23 cellular contexts compared by ENCODE assay signal in the genomic region with DNA sequence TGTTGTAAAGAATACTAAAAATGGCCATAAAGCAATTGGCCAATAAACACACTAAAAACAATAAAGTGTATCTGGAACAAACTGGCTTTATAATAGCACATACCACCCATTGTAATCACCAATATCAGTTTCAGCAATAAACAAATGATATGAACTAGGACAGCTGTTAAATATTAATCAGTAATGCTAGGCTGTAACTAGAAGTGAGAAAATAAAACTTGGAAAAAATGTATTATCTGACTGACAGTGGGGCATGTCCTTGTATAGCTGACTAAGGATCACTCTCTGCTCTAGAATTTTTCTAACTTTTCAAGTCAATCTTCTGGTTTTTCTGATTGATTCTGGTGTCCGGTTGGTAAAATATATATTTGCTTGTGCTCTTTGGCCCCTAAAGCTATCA.
"Had no signal": no experiment of that assay in that cellular context is flagged by ENCODE, and none has a peak within 500 bp of the region (broad histone marks: within the 10 kb centered on the region; RNA-seq: fewer than 3 reads in every experiment).

No MANE protein-coding gene starts in this region.

- H3K27ac ChIP-seq: epithelial cell of prostate, foreskin keratinocyte, parathyroid adenoma had no signal

- ATAC-seq: activated T-cell treated with anti-CD3 and anti-CD28 coated beads, Interleukin-2, amount 50 U/mL, for 72 hours; foreskin keratinocyte; sciatic nerve; stimulated activated naive B cell treated with anti-CD40 and anti-IgM and Interleukin-4, amounts not matched to agents 10 μg/mL and 1 μg/mL and 100 μg/mL, for 72 hours; T-helper 17 cell had no signal

- H3K9ac ChIP-seq: parathyroid adenoma had no signal

- H3K4me1 ChIP-seq: foreskin keratinocyte, parathyroid adenoma had no signal

- H3K79me2 ChIP-seq: parathyroid adenoma had no signal

- H2AFZ ChIP-seq: parathyroid adenoma had no signal

- DNase-seq: activated CD4-positive, alpha-beta memory T cell treated with anti-CD3 and anti-CD28 coated beads for 36 hours; activated CD4-positive, alpha-beta T cell treated with anti-CD3 and anti-CD28 coated beads for 48 hours; activated CD4-positive, CD25-positive, alpha-beta regulatory T cell; activated effector memory CD4-positive, alpha-beta T cell treated with Interleukin-2 at 50 U/mL for 16 hours; activated naive CD4-positive, alpha-beta T cell treated with anti-CD3 and anti-CD28 coated beads for 36 hours; activated naive CD8-positive, alpha-beta T cell treated with anti-CD3 and anti-CD28 coated beads, Interleukin-2, amount 10 ng/mL, durations not matched to agents 7 days and 5 days; activated T-cell treated with anti-CD3 and anti-CD28 coated beads, Interleukin-2, amount 50 U/mL, for 72 hours; amniotic stem cell; cerebellar nuclear complex; foreskin keratinocyte; hippocampal formation; kidney glomerular epithelial cell; nephron progenitor cell; stimulated activated CD4-positive, alpha-beta T cell treated with anti-CD3 and anti-CD28 coated beads, Interleukin-2, amount 100 ng/mL, for 48 hours; stimulated activated CD8-positive, alpha-beta memory T cell treated with anti-CD3 and anti-CD28 coated beads, Interleukin-4, amount 100 ng/mL, for 48 hours; stimulated activated naive B cell treated with anti-CD40 and anti-IgM and Interleukin-4, amounts not matched to agents 10 μg/mL and 1 μg/mL and 100 μg/mL, for 72 hours; SW 1271; T-helper 17 cell; trophoblast cell had no signal

- FAIRE-seq: bronchial epithelial cell had no signal

- H3K27me3 ChIP-seq: foreskin keratinocyte had no signal
